Comparison of ENCODE assay signal across 10 cellular contexts in genomic region chr22:50085211-50085999, GRCh38. TPM values are rescaled to one million over a fixed set of nuclear protein-coding genes. Genes with fewer than 3 reads are reported as not detected.
DNase-seq lines count a peak whose midpoint lies in the region; ATAC-seq and TF ChIP-seq lines count a peak whose summit lies in the region.
"Had no signal": no experiment of that assay in that cellular context is flagged by ENCODE, and none has a peak within 500 bp of the region (broad histone marks: within the 10 kb centered on the region; RNA-seq: fewer than 3 reads in every experiment).

Gene MLC1 (minus strand): TSS chr22:50085426. CDS start chr22:50084902, 524 bp downstream.

- no peaks in the 10 kb centered on the region for H3K27me3 Mint-ChIP-seq in natural killer cell (ENCODE audit: low read depth in 2 of 2)

- peaks cover 18 to 36% of the 10 kb centered on the region in 2 donors for H3K4me1 Mint-ChIP-seq in natural killer cell

- peak; percentile 8 for DNase-seq in EL
- peak; percentile 73 for DNase-seq in NOMO-1 treated with DMSO at 0.1 percent for 48 hours (lab: John Stamatoyannopoulos, UW; ENCODE audit: unreplicated experiment)
- DNase-seq in anterior cingulate cortex (lab: John Stamatoyannopoulos, UW), result peak in 41 of 58 donors; percentile 18 to 75 (median 39)
- peak; percentile 58 for DNase-seq in natural killer cell
- DNase-seq in mucosa of gallbladder (ENCODE audit: low spot score), result no peak
- no peak for DNase-seq in SHP77 (lab: John Stamatoyannopoulos, UW)
- DNase-seq: NCI-H526 treated with DMSO at 0.1 percent for 48 hours, small intestine had no signal

- no peak within 1 kb of the TSS for H3K27ac Mint-ChIP-seq in natural killer cell

- ATAC-seq in natural killer cell, result no peak
- no peak for ATAC-seq in HG02642 (IDR thresholded peaks at IDR 0.05; ENCODE audit: poor library complexity, unreplicated experiment)
- ATAC-seq in GM19035 (IDR thresholded peaks at IDR 0.05; ENCODE audit: unreplicated experiment), result no peak

- peaks cover 0 to 3% of the 10 kb centered on the region in 2 donors for H3K9me3 Mint-ChIP-seq in natural killer cell

- no peak within 1 kb of the TSS for H3K4me3 Mint-ChIP-seq in natural killer cell

- TF ChIP-seq CTCF in natural killer cell (IDR thresholded peaks at IDR 0.05), result no peak

- intact Hi-C loops in natural killer cell (cut with micrococcal nuclease), result no loop called here

- no peaks in the 10 kb centered on the region for H3K36me3 Mint-ChIP-seq in natural killer cell

RNA-seq across cellular contexts. Expression of gene MLC1, which starts in this region (rescaled TPM):
- 10 to 100 TPM; 67.7 to 96.1 (median 73.7) TPM for total RNA-seq in natural killer cell
- 0.43 TPM for total RNA-seq in mucosa of gallbladder

Comparison
In these comparisons a context has a peak if more than half of its experiments do, and no peak if none do; other contexts are left out.
1. RNA of gene MLC1 (total RNA-seq): 67.7 to 96.1 TPM in natural killer cell; 0.43 TPM in mucosa of gallbladder (single experiment); every median in the first group is over 10 times any median in the second.
2. DNase-seq: peak in EL (single experiment), NOMO-1 treated with DMSO at 0.1 percent for 48 hours (single experiment), anterior cingulate cortex (41 of 58) and natural killer cell (single experiment); none in mucosa of gallbladder (single experiment) and SHP77 (0 of 2).